Comparison of ENCODE assay signal across 21 cellular contexts in the genomic region with DNA sequence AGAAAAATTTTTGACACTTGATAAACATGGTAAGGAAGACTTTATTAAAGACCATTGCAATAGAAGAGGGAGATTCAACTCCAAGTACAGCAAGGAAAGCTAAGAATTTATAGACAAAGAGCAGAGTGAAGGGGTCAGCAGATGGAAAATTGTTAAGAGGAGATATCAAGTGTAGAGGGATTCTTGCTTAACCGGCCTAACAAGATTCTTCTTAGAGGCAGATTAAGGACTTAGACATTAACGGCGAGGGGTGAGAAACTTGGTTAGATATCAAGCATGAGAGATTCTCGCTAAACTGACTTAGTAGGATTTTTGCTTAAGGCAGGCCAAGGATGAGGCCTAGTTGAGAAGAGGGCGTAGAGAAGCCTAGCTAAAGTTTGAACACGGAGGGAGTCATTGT.
"Had no signal": no experiment of that assay in that cellular context is flagged by ENCODE, and none has a peak within 500 bp of the region (broad histone marks: within the 10 kb centered on the region; RNA-seq: fewer than 3 reads in every experiment).

No MANE protein-coding gene starts in this region.

- FAIRE-seq: colon had no signal

- H3K4me3 ChIP-seq: esophagus muscularis mucosa, gastrocnemius medialis, mucosa of descending colon, right atrium auricular region, sigmoid colon, skin epidermis, testis, tibial nerve had no signal

- ATAC-seq: effector memory CD8-positive, alpha-beta T cell; gastrocnemius medialis; left colon; mucosa of descending colon; naive thymus-derived CD8-positive, alpha-beta T cell; stimulated activated naive B cell treated with anti-CD40 and anti-IgM and Interleukin-4, amounts not matched to agents 10 μg/mL and 1 μg/mL and 100 μg/mL, for 72 hours; stimulated activated naive CD8-positive, alpha-beta T cell treated with anti-CD3 and anti-CD28 coated beads, Interleukin-15, amount 100 ng/mL, for 72 hours had no signal

- H3K27me3 Mint-ChIP-seq: dendritic cell treated with granulocyte-macrophage colony-stimulating factor and Interleukin-4, amounts not matched to agents 40 ng/mL and 50 ng/mL, for 4 days; effector memory CD8-positive, alpha-beta T cell; stimulated activated naive B cell treated with anti-CD40 and anti-IgM and Interleukin-4, amounts not matched to agents 10 μg/mL and 1 μg/mL and 100 μg/mL, for 72 hours; stimulated activated naive CD8-positive, alpha-beta T cell treated with anti-CD3 and anti-CD28 coated beads, Interleukin-15, amount 100 ng/mL, for 72 hours had no signal

- H3K4me1 ChIP-seq: esophagus muscularis mucosa, gastrocnemius medialis, right atrium auricular region, sigmoid colon, testis, tibial nerve had no signal

- H3K4me1 Mint-ChIP-seq: naive thymus-derived CD8-positive, alpha-beta T cell; stimulated activated naive B cell treated with anti-CD40 and anti-IgM and Interleukin-4, amounts not matched to agents 10 μg/mL and 1 μg/mL and 100 μg/mL, for 72 hours; stimulated activated naive CD8-positive, alpha-beta T cell treated with anti-CD3 and anti-CD28 coated beads, Interleukin-15, amount 100 ng/mL, for 72 hours had no signal

- DNase-seq: effector memory CD8-positive, alpha-beta T cell; gastrocnemius medialis; glutamatergic neuron; left colon; mucosa of descending colon; naive thymus-derived CD8-positive, alpha-beta T cell; posterior cingulate gyrus; sigmoid colon; stimulated activated CD4-positive, alpha-beta T cell treated with anti-CD3 and anti-CD28 coated beads, Interleukin-2, amount 100 ng/mL, for 24 hours; stimulated activated CD4-positive, alpha-beta T cell treated with anti-CD3 and anti-CD28 coated beads, Interleukin-4, amount 100 ng/mL, for 4 hours; stimulated activated naive B cell treated with anti-CD40 and anti-IgM and Interleukin-4, amounts not matched to agents 10 μg/mL and 1 μg/mL and 100 μg/mL, for 72 hours; stimulated activated naive CD8-positive, alpha-beta T cell treated with anti-CD3 and anti-CD28 coated beads, Interleukin-15, amount 100 ng/mL, for 72 hours; testis had no signal

- H3K36me3 ChIP-seq: esophagus muscularis mucosa, gastrocnemius medialis, neutrophil, right atrium auricular region, sigmoid colon, tibial nerve had no signal

- H3K9me3 ChIP-seq: esophagus muscularis mucosa, gastrocnemius medialis, mucosa of descending colon, neutrophil, right atrium auricular region, sigmoid colon, testis, tibial nerve had no signal

- H3K36me3 Mint-ChIP-seq: stimulated activated naive B cell treated with anti-CD40 and anti-IgM and Interleukin-4, amounts not matched to agents 10 μg/mL and 1 μg/mL and 100 μg/mL, for 72 hours had no signal

- H3K27ac ChIP-seq: epithelial cell of prostate, esophagus muscularis mucosa, gastrocnemius medialis, neutrophil, right atrium auricular region, sigmoid colon, skin epidermis, testis, tibial nerve had no signal

- H3K27ac Mint-ChIP-seq: dendritic cell treated with granulocyte-macrophage colony-stimulating factor and Interleukin-4, amounts not matched to agents 40 ng/mL and 50 ng/mL, for 4 days; effector memory CD8-positive, alpha-beta T cell; naive thymus-derived CD8-positive, alpha-beta T cell; stimulated activated naive B cell treated with anti-CD40 and anti-IgM and Interleukin-4, amounts not matched to agents 10 μg/mL and 1 μg/mL and 100 μg/mL, for 72 hours; stimulated activated naive CD8-positive, alpha-beta T cell treated with anti-CD3 and anti-CD28 coated beads, Interleukin-15, amount 100 ng/mL, for 72 hours had no signal

- H3K9me3 Mint-ChIP-seq: dendritic cell treated with granulocyte-macrophage colony-stimulating factor and Interleukin-4, amounts not matched to agents 40 ng/mL and 50 ng/mL, for 4 days; effector memory CD8-positive, alpha-beta T cell; naive thymus-derived CD8-positive, alpha-beta T cell; stimulated activated naive B cell treated with anti-CD40 and anti-IgM and Interleukin-4, amounts not matched to agents 10 μg/mL and 1 μg/mL and 100 μg/mL, for 72 hours; stimulated activated naive CD8-positive, alpha-beta T cell treated with anti-CD3 and anti-CD28 coated beads, Interleukin-15, amount 100 ng/mL, for 72 hours had no signal

- H3K4me3 Mint-ChIP-seq: dendritic cell treated with granulocyte-macrophage colony-stimulating factor and Interleukin-4, amounts not matched to agents 40 ng/mL and 50 ng/mL, for 4 days; effector memory CD8-positive, alpha-beta T cell; naive thymus-derived CD8-positive, alpha-beta T cell; stimulated activated naive B cell treated with anti-CD40 and anti-IgM and Interleukin-4, amounts not matched to agents 10 μg/mL and 1 μg/mL and 100 μg/mL, for 72 hours; stimulated activated naive CD8-positive, alpha-beta T cell treated with anti-CD3 and anti-CD28 coated beads, Interleukin-15, amount 100 ng/mL, for 72 hours had no signal

- H3K27me3 ChIP-seq: esophagus muscularis mucosa, gastrocnemius medialis, neutrophil, right atrium auricular region, sigmoid colon, testis, tibial nerve had no signal
